In the genomic region with DNA sequence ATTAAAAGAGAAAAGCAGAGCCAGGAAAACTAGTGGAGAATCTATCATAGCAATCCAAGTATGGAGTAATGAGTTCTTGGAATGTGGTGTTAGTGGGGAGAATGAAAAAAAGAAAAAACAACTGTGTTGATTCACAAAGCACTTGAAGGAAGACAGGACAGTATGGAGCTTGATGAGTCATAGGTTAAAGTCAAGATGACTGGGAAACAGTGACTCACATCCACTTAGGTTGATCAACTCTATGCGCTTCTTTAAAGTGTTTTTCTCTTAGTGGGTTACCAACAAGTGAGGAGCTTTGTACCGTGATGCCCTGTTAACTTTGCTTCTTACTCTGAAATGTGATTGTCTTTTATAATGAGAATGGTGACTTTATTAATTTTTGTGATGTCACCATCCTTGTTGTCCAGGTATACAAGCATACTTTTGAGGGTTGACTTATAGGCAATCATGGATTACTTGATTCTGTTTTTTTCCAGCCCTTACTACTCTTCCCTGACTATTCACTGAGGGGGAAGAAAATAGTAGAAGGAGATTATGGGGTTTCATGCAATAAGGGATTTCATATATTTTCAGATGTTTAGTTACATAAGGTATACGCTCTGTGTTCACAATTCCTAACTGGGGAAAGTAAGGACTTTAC, we compare ENCODE assay signal across 8 cellular contexts. TPM values are rescaled to one million over a fixed set of nuclear protein-coding genes. Genes with fewer than 3 reads are reported as not detected.
DNase-seq lines count a peak whose midpoint lies in the region; ATAC-seq, FAIRE-seq and TF ChIP-seq lines count a peak whose summit lies in the region.

No MANE protein-coding gene starts in this region.

- no peaks in the 10 kb centered on the region for H3K27me3 ChIP-seq in tibial nerve

- TF ChIP-seq EP300 in tibial nerve (IDR thresholded peaks at IDR 0.05) = no peak

- H3K27me3 Mint-ChIP-seq in activated naive CD8-positive, alpha-beta T cell treated with anti-CD3 and anti-CD28 coated beads, Interleukin-2, amount 10 ng/mL, durations not matched to agents 7 days and 5 days = no peaks in the 10 kb centered on the region

- no peak overlapping the region for H3K4me3 Mint-ChIP-seq in activated naive CD8-positive, alpha-beta T cell treated with anti-CD3 and anti-CD28 coated beads, Interleukin-2, amount 10 ng/mL, durations not matched to agents 7 days and 5 days

- H3K4me3 ChIP-seq in kidney (ENCODE audit: low read length in 2 of 2) (no peak overlapping the region), tibial nerve (no peak overlapping the region)

- intact Hi-C loops in kidney (cut with DNase I) = no loop called here

- TF ChIP-seq POLR2A in tibial nerve (IDR thresholded peaks at IDR 0.05) = no peak

- TF ChIP-seq CTCF in kidney (IDR thresholded peaks at IDR 0.05; ENCODE audit: borderline replicate concordance, extremely low read depth, insufficient read depth) (no peak), tibial nerve (IDR thresholded peaks at IDR 0.05) (no peak)

- H3K9ac ChIP-seq in kidney (ENCODE audit: low read length in 2 of 2) = no peak overlapping the region

- peaks cover 18% of the 10 kb centered on the region for H3K9me3 Mint-ChIP-seq in activated naive CD8-positive, alpha-beta T cell treated with anti-CD3 and anti-CD28 coated beads, Interleukin-2, amount 10 ng/mL, durations not matched to agents 7 days and 5 days

- peak overlapping the region; percentile 40 for H3K27ac Mint-ChIP-seq in activated naive CD8-positive, alpha-beta T cell treated with anti-CD3 and anti-CD28 coated beads, Interleukin-2, amount 10 ng/mL, durations not matched to agents 7 days and 5 days

- no peaks in the 10 kb centered on the region for H3K9me3 ChIP-seq in kidney (ENCODE audit: control insufficient read depth in 1 of 2, low read length in 2 of 2)
- peaks cover 0 to 4% (median 0%) of the 10 kb centered on the region in 4 donors for H3K9me3 ChIP-seq in tibial nerve

- H3K4me1 Mint-ChIP-seq in activated naive CD8-positive, alpha-beta T cell treated with anti-CD3 and anti-CD28 coated beads, Interleukin-2, amount 10 ng/mL, durations not matched to agents 7 days and 5 days = peaks cover 4% of the 10 kb centered on the region

- H3K4me1 ChIP-seq in kidney (ENCODE audit: control insufficient read depth in 1 of 2, insufficient read depth in 1 of 2, low read depth in 1 of 2, low read length in 2 of 2) (no peaks in the 10 kb centered on the region), tibial nerve (no peaks in the 10 kb centered on the region)

- H3K27ac ChIP-seq in kidney (ENCODE audit: low read depth in 2 of 2, low read length in 2 of 2) (no peak overlapping the region), tibial nerve (no peak overlapping the region)

- peak; percentile 95 for ATAC-seq in activated naive CD8-positive, alpha-beta T cell treated with anti-CD3 and anti-CD28 coated beads, Interleukin-2, amount 10 ng/mL, durations not matched to agents 7 days and 5 days (ENCODE audit: low read depth)

- WGBS in tibial nerve, 2 donors = 84 to 88% methylated on average over 3 of the region's 3 CpGs

- peak; percentile 9 for DNase-seq in stimulated activated CD4-positive, alpha-beta T cell treated with anti-CD3 and anti-CD28 coated beads, Interleukin-15, amount 100 ng/mL, for 24 hours
- no peak for DNase-seq in stimulated activated CD4-positive, alpha-beta T cell treated with anti-CD3 and anti-CD28 coated beads, Interleukin-2, amount 100 ng/mL, for 24 hours
- DNase-seq in HS-27A (ENCODE audit: low read depth) (peak; percentile 55), myocyte (ENCODE audit: low read depth) (peak; percentile 81), kidney (no peak), tibial nerve (ENCODE audit: low spot score in 2 of 2) (no peak), cerebellum (ENCODE audit: low spot score) (no peak)
- DNase-seq in activated naive CD8-positive, alpha-beta T cell treated with anti-CD3 and anti-CD28 coated beads, Interleukin-2, amount 10 ng/mL, durations not matched to agents 7 days and 5 days = no peak

- H3K36me3 Mint-ChIP-seq in activated naive CD8-positive, alpha-beta T cell treated with anti-CD3 and anti-CD28 coated beads, Interleukin-2, amount 10 ng/mL, durations not matched to agents 7 days and 5 days = peaks cover 2% of the 10 kb centered on the region

- no peak for FAIRE-seq in kidney (lab: Jason Lieb, UNC)

- H3K36me3 ChIP-seq in kidney (ENCODE audit: control insufficient read depth in 1 of 2, insufficient read depth in 2 of 2, low read length in 2 of 2) (no peaks in the 10 kb centered on the region), tibial nerve (no peaks in the 10 kb centered on the region)

- POLR2A ChIA-PET in activated naive CD8-positive, alpha-beta T cell treated with anti-CD3 and anti-CD28 coated beads, Interleukin-2, amount 10 ng/mL, durations not matched to agents 7 days and 5 days (lab: Charles Lee) = no interaction called here

RNA-seq across cellular contexts. Expression of a gene that starts 32.1 kb away (rescaled TPM):
- 10 to 100 TPM; 50.8 to 57.0 TPM for total RNA-seq in activated naive CD8-positive, alpha-beta T cell treated with anti-CD3 and anti-CD28 coated beads, Interleukin-2, amount 10 ng/mL, durations not matched to agents 7 days and 5 days
- total RNA-seq in myocyte (82.2 and 87.9 TPM in 2 replicates), kidney (32.9 TPM), tibial nerve (10 to 100 TPM; 41.2 to 72.2 (median 67.4) TPM), cerebellum (20.2 TPM)
- polyA plus RNA-seq in myocyte (2012) = 30.7 TPM
- 9.8 TPM for polyA plus RNA-seq in kidney (ENCODE audit: insufficient read depth, low read depth, low replicate concordance)

Comparison
In these comparisons a context has a peak if more than half of its experiments do, and no peak if none do; other contexts are left out.
1. DNase-seq: peak in stimulated activated CD4-positive, alpha-beta T cell treated with anti-CD3 and anti-CD28 coated beads, Interleukin-15, amount 100 ng/mL, for 24 hours (single experiment), HS-27A (single experiment) and myocyte (single experiment); none in stimulated activated CD4-positive, alpha-beta T cell treated with anti-CD3 and anti-CD28 coated beads, Interleukin-2, amount 100 ng/mL, for 24 hours (0 of 2), activated naive CD8-positive, alpha-beta T cell treated with anti-CD3 and anti-CD28 coated beads, Interleukin-2, amount 10 ng/mL, durations not matched to agents 7 days and 5 days (single experiment), kidney (single experiment), tibial nerve (0 of 2) and cerebellum (single experiment).